ENCODE assay signal across 1 cellular context in genomic region chr1:116984406-116985160, GRCh38.
TF ChIP-seq lines count a peak whose summit lies in the region.

No MANE protein-coding gene starts in this region.

TF ChIP-seq in WTC11, 78 proteins besides CTCF, POLR2A, EP300 and RAD21 (continued from another document):
- no peak for TF ChIP-seq FOXP1 (CRISPR knock-in tag; IDR thresholded peaks at IDR 0.05; ENCODE audit: borderline replicate concordance)
- TF ChIP-seq MLX (CRISPR knock-in tag; IDR thresholded peaks at IDR 0.05), result no peak
- TF ChIP-seq ZNF425 (CRISPR knock-in tag; conservative IDR thresholded peaks at IDR 0.05), result no peak
